In genomic region chr22:37932821-37933578, GRCh38 we compare ENCODE assay signal across 10 cellular contexts. TPM values are rescaled to one million over a fixed set of nuclear protein-coding genes. Genes with fewer than 3 reads are reported as not detected.
A peak's percentile ranks its signal among the peaks of the same experiment; 100 is the strongest.
DNase-seq lines count a peak whose midpoint lies in the region; ATAC-seq and TF ChIP-seq lines count a peak whose summit lies in the region.
"Had no signal": no experiment of that assay in that cellular context is flagged by ENCODE, and none has a peak within 500 bp of the region (broad histone marks: within the 10 kb centered on the region; RNA-seq: fewer than 3 reads in every experiment).

No MANE protein-coding gene starts in this region.

- intact Hi-C loops in esophagus squamous epithelium (cut with DNase I) (loop anchor here (5.0 kb wide), 1 partner anchor 51 kb away; no protein-coding TSS in a partner anchor), psoas muscle (cut with DNase I) (loop anchor here in 1 of 2 donors (2.0 to 10.0 kb wide), 3 partner anchors 26 to 118 kb away; partner anchors contain the start of gene MICALL1)
- intact Hi-C loops in activated CD4-positive, alpha-beta T cell treated with anti-CD3 and anti-CD28 coated beads for 36 hours (cut with DNase I, micrococcal nuclease), result loop anchor here in 1 of 2 experiments (10.0 kb wide), 1 partner anchor 62 kb away; no protein-coding TSS in a partner anchor

- peak overlapping the region; percentile 99 for H3K4me2 ChIP-seq in BLaER1

- no peak overlapping the region for H3K4me3 Mint-ChIP-seq in activated CD4-positive, alpha-beta T cell treated with anti-CD3 and anti-CD28 coated beads for 36 hours

- H3K9ac ChIP-seq in BLaER1, result peak overlapping the region; percentile 68

- no peaks in the 10 kb centered on the region for H3K9me3 Mint-ChIP-seq in activated CD4-positive, alpha-beta T cell treated with anti-CD3 and anti-CD28 coated beads for 36 hours (ENCODE audit: low read depth)

- H3K36me3 ChIP-seq in BLaER1, result peaks cover 57% of the 10 kb centered on the region
- H3K36me3 ChIP-seq in esophagus squamous epithelium, result peaks cover 36 to 91% (median 39%) of the 10 kb centered on the region in 3 donors
- peaks cover 4 to 45% of the 10 kb centered on the region in 2 donors for H3K36me3 ChIP-seq in psoas muscle (ENCODE audit: insufficient read depth in 1 of 2, low read depth in 1 of 2)

- H3K27ac ChIP-seq in BLaER1 (peak overlapping the region; percentile 84), esophagus squamous epithelium (peak overlapping the region; percentile 76 to 90 (median 86)), psoas muscle (peak overlapping the region; percentile 54)

- CTCF ChIA-PET in activated CD4-positive, alpha-beta T cell treated with anti-CD3 and anti-CD28 coated beads for 36 hours (lab: Charles Lee), result interaction anchor here (0.5 to 4.7 kb wide), 5 partner anchors 27 to 115 kb away, joined by 3 to 20 read pairs (median 4); partner anchors contain the start of gene MICALL1

- H3K27me3 ChIP-seq in BLaER1 (no peaks in the 10 kb centered on the region), esophagus squamous epithelium (no peaks in the 10 kb centered on the region), psoas muscle (ENCODE audit: insufficient read depth in 3 of 3, low read length in 2 of 3) (no peaks in the 10 kb centered on the region)

- H3K4me3 ChIP-seq in BLaER1, result 0 out of 2 replicates have a peak overlapping the region, but pooled peaks have one; percentile 34
- H3K4me3 ChIP-seq in esophagus squamous epithelium, result no peak overlapping the region
- no peak overlapping the region for H3K4me3 ChIP-seq in psoas muscle

- TF ChIP-seq POLR2A in esophagus squamous epithelium (IDR thresholded peaks at IDR 0.05), result no peak

- TF ChIP-seq CTCF in esophagus squamous epithelium (IDR thresholded peaks at IDR 0.05) (no peak), psoas muscle (IDR thresholded peaks at IDR 0.05) (no peak)

- POLR2A ChIA-PET in activated CD4-positive, alpha-beta T cell treated with anti-CD3 and anti-CD28 coated beads for 36 hours (lab: Charles Lee), result no interaction called here

- no peak overlapping the region for H3K27ac Mint-ChIP-seq in activated CD4-positive, alpha-beta T cell treated with anti-CD3 and anti-CD28 coated beads for 36 hours

- peak; percentile 1 for DNase-seq in NCI-H774 (lab: John Stamatoyannopoulos, UW)
- DNase-seq in esophagus squamous epithelium (lab: John Stamatoyannopoulos, UW), result no peak
- DNase-seq in psoas muscle, result no peak
- DNase-seq in activated CD4-positive, alpha-beta T cell treated with anti-CD3 and anti-CD28 coated beads for 36 hours, result no peak
- DNase-seq in SIG-M5 (lab: John Stamatoyannopoulos, UW), result no peak

- ATAC-seq in psoas muscle (no peak), GM19452 (IDR thresholded peaks at IDR 0.05; ENCODE audit: unreplicated experiment) (no peak), GM19467 (IDR thresholded peaks at IDR 0.05; ENCODE audit: unreplicated experiment) (no peak)
- no peak for ATAC-seq in activated CD4-positive, alpha-beta T cell treated with anti-CD3 and anti-CD28 coated beads for 36 hours

- peaks cover 9% of the 10 kb centered on the region for H3K36me3 Mint-ChIP-seq in activated CD4-positive, alpha-beta T cell treated with anti-CD3 and anti-CD28 coated beads for 36 hours (ENCODE audit: low read depth)

- H3K9me3 ChIP-seq in BLaER1 (no peaks in the 10 kb centered on the region), esophagus squamous epithelium (no peaks in the 10 kb centered on the region), psoas muscle (no peaks in the 10 kb centered on the region)

- peaks cover 11% of the 10 kb centered on the region for H3K4me1 Mint-ChIP-seq in activated CD4-positive, alpha-beta T cell treated with anti-CD3 and anti-CD28 coated beads for 36 hours

- peaks cover 60% of the 10 kb centered on the region for H4K20me1 ChIP-seq in BLaER1

- no peaks in the 10 kb centered on the region for H3K27me3 Mint-ChIP-seq in activated CD4-positive, alpha-beta T cell treated with anti-CD3 and anti-CD28 coated beads for 36 hours

- H3K4me1 ChIP-seq in BLaER1, result peaks cover 98% of the 10 kb centered on the region
- peaks cover 36 to 69% (median 37%) of the 10 kb centered on the region in 3 donors for H3K4me1 ChIP-seq in esophagus squamous epithelium
- peaks cover 11% of the 10 kb centered on the region for H3K4me1 ChIP-seq in psoas muscle

- WGBS in esophagus squamous epithelium, 2 donors, result 52 to 54% methylated on average over 5 of the region's 21 CpGs
- 77 to 82% (median 82%) methylated on average over 20 to 21 of the region's 21 CpGs for WGBS in psoas muscle, 3 donors

RNA-seq across cellular contexts. Expression of gene C22orf23, which starts 20.4 kb away (rescaled TPM):
- total RNA-seq in esophagus squamous epithelium (under 1 TPM in 2 of 4 donors, not detected in 2; 0.13 to 0.38 TPM), psoas muscle (under 1 TPM; 0.17 to 0.43 (median 0.20) TPM)
- polyA plus RNA-seq in psoas muscle, result 1 to 10 TPM in 1 of 3 donors, under 1 TPM in 2; 0.36 to 1.2 (median 0.72) TPM
- total RNA-seq in activated CD4-positive, alpha-beta T cell treated with anti-CD3 and anti-CD28 coated beads for 36 hours, result under 1 TPM in 1 of 2 experiments, not detected in 1; 0.16 TPM
- total RNA-seq: fibroblast of villous mesenchyme had no signal

RNA-seq across cellular contexts. Expression of gene POLR2F, which starts 20.5 kb away (rescaled TPM):
- total RNA-seq in esophagus squamous epithelium, result 10 to 100 TPM; 31.7 to 56.1 (median 46.9) TPM
- 10 to 100 TPM; 69.2 to 95.9 (median 88.4) TPM for total RNA-seq in psoas muscle
- polyA plus RNA-seq in psoas muscle, result 100 to 1,000 TPM; 215 to 280 (median 238) TPM
- 10 to 100 TPM; 70.5 to 77.8 TPM for total RNA-seq in activated CD4-positive, alpha-beta T cell treated with anti-CD3 and anti-CD28 coated beads for 36 hours

RNA-seq across cellular contexts. Expression of gene MICALL1, which starts 26.9 kb away (rescaled TPM):
- 100 to 1,000 TPM in 2 of 4 donors, 10 to 100 TPM in 2; 64.7 to 139 (median 88.4) TPM for total RNA-seq in esophagus squamous epithelium
- total RNA-seq in psoas muscle, result 10 to 100 TPM; 16.4 to 24.7 (median 18.9) TPM
- polyA plus RNA-seq in psoas muscle, result 10 to 100 TPM; 10.3 to 16.9 (median 12.1) TPM
- 10 to 100 TPM; 11.2 to 11.8 TPM for total RNA-seq in activated CD4-positive, alpha-beta T cell treated with anti-CD3 and anti-CD28 coated beads for 36 hours

RNA-seq across cellular contexts. Expression of gene SOX10, which starts 51.4 kb away (rescaled TPM):
- total RNA-seq in esophagus squamous epithelium, result 1 to 10 TPM in 2 of 4 donors, under 1 TPM in 1, not detected in 1; 0.44 to 1.7 (median 1.5) TPM
- under 1 TPM in 2 of 4 donors, not detected in 2; 0.25 to 0.36 TPM for total RNA-seq in psoas muscle
- polyA plus RNA-seq in psoas muscle, result under 1 TPM; 0.10 to 0.18 (median 0.18) TPM
- not detected for total RNA-seq in activated CD4-positive, alpha-beta T cell treated with anti-CD3 and anti-CD28 coated beads for 36 hours
- total RNA-seq: fibroblast of villous mesenchyme had no signal
- polyA plus RNA-seq: BJ had no signal
